In the genomic region with DNA sequence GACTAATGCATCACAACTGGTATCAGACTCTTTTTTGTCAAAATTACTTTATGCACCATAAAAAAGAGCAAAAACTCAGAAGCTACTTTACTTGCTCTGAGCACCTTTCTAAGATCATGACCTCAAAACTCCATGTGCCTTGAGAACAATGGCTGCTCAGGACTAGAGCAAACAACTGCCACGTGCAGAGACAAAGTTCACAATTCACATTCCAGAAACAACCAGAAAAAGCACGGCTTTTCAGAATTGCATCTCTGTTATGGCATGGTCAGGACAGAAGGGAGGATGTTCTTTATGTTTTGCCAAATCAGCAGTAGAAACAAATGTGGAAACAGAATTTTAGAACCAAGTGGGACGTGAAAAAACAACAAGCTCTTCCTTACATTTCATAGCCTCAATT, we compare ENCODE assay signal across 22 cellular contexts.
"Had no signal": no experiment of that assay in that cellular context is flagged by ENCODE, and none has a peak within 500 bp of the region (broad histone marks: within the 10 kb centered on the region; RNA-seq: fewer than 3 reads in every experiment).

No MANE protein-coding gene starts in this region.

- ATAC-seq: activated CD4-positive, CD25-positive, alpha-beta regulatory T cell treated with anti-CD3 and anti-CD28 coated beads, Interleukin-2, amount 50 U/mL, for 24 hours; activated T-cell treated with anti-CD3 and anti-CD28 coated beads, Interleukin-2, amount 50 U/mL, for 72 hours; body of pancreas; effector memory CD8-positive, alpha-beta T cell; gastroesophageal sphincter; natural killer cell treated with Interleukin-12 subunit alpha and Interleukin-12 subunit beta and Interleukin-15 and Interleukin-18, amount 100 ng/mL, for 72 hours; psoas muscle; right cardiac atrium had no signal

- DNase-seq: activated CD4-positive, alpha-beta memory T cell treated with anti-CD3 and anti-CD28 coated beads, Interleukin-2, amount 10 ng/mL, durations not matched to agents 7 days and 5 days; activated CD4-positive, alpha-beta T cell treated with anti-CD3 and anti-CD28 coated beads, Interleukin-2, amount 10 ng/mL, durations not matched to agents 24 days and 14 days; activated effector memory CD4-positive, alpha-beta T cell treated with anti-CD3 and anti-CD28 coated beads, Interleukin-2, amount 50 U/mL, for 16 hours; activated naive CD4-positive, alpha-beta T cell treated with anti-CD3 and anti-CD28 coated beads, Interleukin-2, amount 10 ng/mL, durations not matched to agents 7 days and 5 days; activated T-cell treated with anti-CD3 and anti-CD28 coated beads, Interleukin-2, amount 50 U/mL, for 72 hours; amygdala; body of pancreas; dorsolateral prefrontal cortex; effector memory CD8-positive, alpha-beta T cell; esophagus squamous epithelium; head of caudate nucleus; pancreas; psoas muscle; right cardiac atrium; stimulated activated CD4-positive, alpha-beta T cell treated with anti-CD3 and anti-CD28 coated beads, Interleukin-1b, Interleukin-23, amount 100 ng/mL, for 48 hours; substantia nigra; tibial artery had no signal

- H3K9me3 ChIP-seq: body of pancreas, esophagus squamous epithelium, gastroesophageal sphincter, pancreas, psoas muscle, tibial artery had no signal

- H3K4me3 ChIP-seq: body of pancreas, dorsolateral prefrontal cortex, esophagus squamous epithelium, gastroesophageal sphincter, lung, pancreas, psoas muscle, tibial artery had no signal

- H3K27ac ChIP-seq: esophagus squamous epithelium, gastroesophageal sphincter, psoas muscle, tibial artery had no signal

- H3K27me3 ChIP-seq: body of pancreas, dorsolateral prefrontal cortex, esophagus squamous epithelium, gastroesophageal sphincter, pancreas, tibial artery had no signal

- FAIRE-seq: islet of Langerhans, pancreas had no signal

- H3K4me1 ChIP-seq: psoas muscle had no signal
